8 cellular contexts compared by ENCODE assay signal in the genomic region with DNA sequence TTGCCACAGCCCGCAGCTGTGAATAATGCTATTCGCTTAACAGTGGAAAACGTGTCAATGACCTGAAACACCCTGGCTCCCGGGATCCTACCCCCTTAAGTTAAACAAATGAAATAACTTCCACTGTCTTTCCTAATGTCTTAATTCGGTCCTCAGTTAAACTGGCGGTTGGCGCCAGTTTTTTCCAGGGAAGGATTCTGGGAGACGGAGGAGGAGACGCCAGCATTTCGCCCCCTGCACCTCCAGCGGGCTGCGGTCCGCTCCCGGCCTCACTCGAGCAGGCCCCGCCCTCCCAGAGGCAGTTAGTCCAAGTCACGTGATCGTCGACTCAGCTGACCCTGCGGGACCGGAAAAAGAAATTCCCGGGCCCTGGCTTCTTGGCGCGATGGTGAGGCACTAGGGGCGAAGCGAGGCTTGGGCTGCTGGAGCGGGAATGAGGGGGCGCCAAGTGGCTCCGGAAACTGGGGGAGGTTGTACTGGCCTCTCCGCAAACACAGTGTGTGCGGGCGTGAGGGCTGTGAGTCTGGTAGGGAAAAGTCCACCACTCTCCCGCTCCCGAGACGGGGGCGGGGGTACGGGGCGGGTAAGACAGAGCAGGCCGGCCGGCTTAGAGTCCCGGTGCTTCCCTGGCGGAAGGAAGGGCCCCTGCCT. TPM values are rescaled to one million over a fixed set of nuclear protein-coding genes. Genes with fewer than 3 reads are reported as not detected.
DNase-seq lines count a peak whose midpoint lies in the region; ATAC-seq and TF ChIP-seq lines count a peak whose summit lies in the region.

Gene COMMD4, plus strand, starts transcription at position 359 of the 651 bp plus-strand sequence. Its CDS starts 27 bp downstream, at position 386.

- H3K36me3 ChIP-seq in A673 (ENCODE audit: insufficient read depth, low read length, poor library complexity, severe bottlenecking) = no peaks in the 10 kb centered on the region
- peaks cover 8% of the 10 kb centered on the region for H3K36me3 ChIP-seq in fibroblast of lung (ENCODE audit: control insufficient read depth, insufficient read depth, low read length)

- H3K9me3 ChIP-seq in A673 (ENCODE audit: low read depth, low read length, poor library complexity, severe bottlenecking) (no peaks in the 10 kb centered on the region), fibroblast of lung (ENCODE audit: control insufficient read depth, insufficient read depth, low read depth, low read length) (no peaks in the 10 kb centered on the region)

- H3K79me2 ChIP-seq in fibroblast of lung (ENCODE audit: control insufficient read depth, insufficient read depth, low read length) = peaks cover 7% of the 10 kb centered on the region

- no peaks in the 10 kb centered on the region for H3K27me3 Mint-ChIP-seq in activated T-helper 17 cell treated with anti-CD3 and anti-CD28 coated beads, Interleukin-2, amount 50 U/mL, for 72 hours
- H3K27me3 Mint-ChIP-seq in naive B cell = no peaks in the 10 kb centered on the region

- H3K4me3 Mint-ChIP-seq in activated T-helper 17 cell treated with anti-CD3 and anti-CD28 coated beads, Interleukin-2, amount 50 U/mL, for 72 hours = peak within 1 kb of the TSS; percentile 94
- peak within 1 kb of the TSS; percentile 88 to 98 (median 94) for H3K4me3 Mint-ChIP-seq in naive B cell

- peaks cover 11% of the 10 kb centered on the region for H3K4me1 Mint-ChIP-seq in activated T-helper 17 cell treated with anti-CD3 and anti-CD28 coated beads, Interleukin-2, amount 50 U/mL, for 72 hours
- peaks cover 18 to 27% (median 24%) of the 10 kb centered on the region in 3 donors for H3K4me1 Mint-ChIP-seq in naive B cell

- no peaks in the 10 kb centered on the region for H4K20me1 ChIP-seq in fibroblast of lung (ENCODE audit: control insufficient read depth, extremely low read depth, insufficient read depth, low read length)

- TF ChIP-seq CTCF in A673 (conservative IDR thresholded peaks at IDR 0.05; ENCODE audit: low read depth, low read length) (no peak), fibroblast of lung (conservative IDR thresholded peaks at IDR 0.05 in 1 of 2, IDR thresholded peaks at IDR 0.05 in 1 of 2; ENCODE audit: low read depth in 1 of 2, low read length in 2 of 2) (no peak)

- H3K9me3 Mint-ChIP-seq in activated T-helper 17 cell treated with anti-CD3 and anti-CD28 coated beads, Interleukin-2, amount 50 U/mL, for 72 hours = no peaks in the 10 kb centered on the region
- no peaks in the 10 kb centered on the region for H3K9me3 Mint-ChIP-seq in naive B cell

- peak within 1 kb of the TSS; percentile 97 for H3K27ac Mint-ChIP-seq in activated T-helper 17 cell treated with anti-CD3 and anti-CD28 coated beads, Interleukin-2, amount 50 U/mL, for 72 hours
- H3K27ac Mint-ChIP-seq in naive B cell = peak within 1 kb of the TSS; percentile 74 to 98 (median 97)

- H3K4me1 ChIP-seq in A673 (ENCODE audit: insufficient read depth, low read length, poor library complexity, severe bottlenecking) = peaks cover 12% of the 10 kb centered on the region
- no peaks in the 10 kb centered on the region for H3K4me1 ChIP-seq in fibroblast of lung (ENCODE audit: control insufficient read depth, extremely low read depth, insufficient read depth, low read length)

- DNase-seq in A673 (ENCODE audit: low spot score) (peak; percentile 97), KG1 (lab: John Stamatoyannopoulos, UW) (peak; percentile 67), RPMI7951 (ENCODE audit: low read depth) (peak; percentile 96), fibroblast of lung (ENCODE audit: low read depth in 2 of 2) (peak; percentile 94 to 97), naive B cell (peak; percentile 55)
- DNase-seq in stimulated activated CD8-positive, alpha-beta memory T cell treated with anti-CD3 and anti-CD28 coated beads, Interleukin-7, amount 100 ng/mL, for 48 hours (ENCODE audit: extremely low read depth in 1 of 2, low read depth in 1 of 2) = peak; percentile 69 to 82

- peak within 1 kb of the TSS; percentile 75 for H2AFZ ChIP-seq in fibroblast of lung (ENCODE audit: low read length)

- no TSS peak for BruUV-seq in A673 (replicated peaks; lab: Mats Ljungman, UMichigan)

- intact Hi-C loops in A673 (cut with micrococcal nuclease; ENCODE audit: unreplicated experiment) = no loop called here

- ATAC-seq in GM18909 (IDR thresholded peaks at IDR 0.05; ENCODE audit: poor library complexity, unreplicated experiment) (peak; percentile 76), naive B cell (ENCODE audit: low read depth in 2 of 2) (peak; percentile 78)
- peak; percentile 94 for ATAC-seq in activated T-helper 17 cell treated with anti-CD3 and anti-CD28 coated beads, Interleukin-2, amount 50 U/mL, for 72 hours (replicated peaks)

- H3K27me3 ChIP-seq in A673 (replicated peaks; ENCODE audit: insufficient read depth, low read depth, low read length, poor library complexity) = no peaks in the 10 kb centered on the region
- no peaks in the 10 kb centered on the region for H3K27me3 ChIP-seq in fibroblast of lung (ENCODE audit: control insufficient read depth, insufficient read depth, low read length)

- H3K4me2 ChIP-seq in fibroblast of lung (ENCODE audit: extremely low read depth, insufficient read depth, low read length) = peak within 1 kb of the TSS; percentile 82

- POLR2A ChIA-PET in A673 (lab: Charles Lee; ENCODE audit: low non-redundant PET) = no interaction called here

- H3K4me3 ChIP-seq in A673 (ENCODE audit: low read depth, low read length, poor library complexity, severe bottlenecking) (peak within 1 kb of the TSS; percentile 75), fibroblast of lung (replicated peaks in 1 of 4; ENCODE audit: control extremely low read depth in 1 of 4, insufficient read depth in 1 of 4, low read depth in 3 of 4, low read length in 4 of 4) (peak within 1 kb of the TSS; percentile 58 to 90 (median 80))

- peaks cover 16% of the 10 kb centered on the region for H3K36me3 Mint-ChIP-seq in activated T-helper 17 cell treated with anti-CD3 and anti-CD28 coated beads, Interleukin-2, amount 50 U/mL, for 72 hours (ENCODE audit: low read depth)
- H3K36me3 Mint-ChIP-seq in naive B cell = no peaks in the 10 kb centered on the region

- peak within 1 kb of the TSS; percentile 72 for H3K9ac ChIP-seq in fibroblast of lung (ENCODE audit: insufficient read depth, low read length)

- CTCF ChIA-PET in A673 (lab: Charles Lee) = no interaction called here

- peak within 1 kb of the TSS; percentile 76 for H3K27ac ChIP-seq in A673 (ENCODE audit: low read depth, low read length, poor library complexity, severe bottlenecking)
- peak within 1 kb of the TSS; percentile 66 for H3K27ac ChIP-seq in fibroblast of lung (ENCODE audit: insufficient read depth, low read length)

RNA-seq across cellular contexts. Expression of gene COMMD4, which starts in this region (rescaled TPM):
- total RNA-seq in A673 (2021) (109 and 126 TPM in 2 replicates), fibroblast of lung (43.1 and 65.9 TPM in 2 replicates)
- total RNA-seq in RPMI7951 (2014; rRNA removed; shearing (Covaris generic)) = 136 and 145 TPM in 2 replicates
- 10 to 100 TPM; 69.9 to 78.9 TPM for total RNA-seq in activated T-helper 17 cell treated with anti-CD3 and anti-CD28 coated beads, Interleukin-2, amount 50 U/mL, for 72 hours
- polyA plus RNA-seq in fibroblast of lung (74.9 and 137 TPM in 2 replicates), naive B cell (ENCODE audit: low read depth in 6 of 6) (10 to 100 TPM; 27.1 to 47.4 (median 37.9) TPM)
- polyA plus RNA-seq in fibroblast of lung (2012) = 81.7 and 147 TPM in 2 replicates
- 40.4 and 77.4 TPM in 2 replicates for polyA minus RNA-seq in fibroblast of lung (ENCODE audit: low replicate concordance)

Comparison
In these comparisons a context has a peak if more than half of its experiments do, and no peak if none do; other contexts are left out.
1. Peak in every context shown above with its lines: DNase-seq, ATAC-seq, H3K4me3 ChIP-seq and H3K27ac ChIP-seq.